8 cellular contexts compared by ENCODE assay signal in the genomic region with DNA sequence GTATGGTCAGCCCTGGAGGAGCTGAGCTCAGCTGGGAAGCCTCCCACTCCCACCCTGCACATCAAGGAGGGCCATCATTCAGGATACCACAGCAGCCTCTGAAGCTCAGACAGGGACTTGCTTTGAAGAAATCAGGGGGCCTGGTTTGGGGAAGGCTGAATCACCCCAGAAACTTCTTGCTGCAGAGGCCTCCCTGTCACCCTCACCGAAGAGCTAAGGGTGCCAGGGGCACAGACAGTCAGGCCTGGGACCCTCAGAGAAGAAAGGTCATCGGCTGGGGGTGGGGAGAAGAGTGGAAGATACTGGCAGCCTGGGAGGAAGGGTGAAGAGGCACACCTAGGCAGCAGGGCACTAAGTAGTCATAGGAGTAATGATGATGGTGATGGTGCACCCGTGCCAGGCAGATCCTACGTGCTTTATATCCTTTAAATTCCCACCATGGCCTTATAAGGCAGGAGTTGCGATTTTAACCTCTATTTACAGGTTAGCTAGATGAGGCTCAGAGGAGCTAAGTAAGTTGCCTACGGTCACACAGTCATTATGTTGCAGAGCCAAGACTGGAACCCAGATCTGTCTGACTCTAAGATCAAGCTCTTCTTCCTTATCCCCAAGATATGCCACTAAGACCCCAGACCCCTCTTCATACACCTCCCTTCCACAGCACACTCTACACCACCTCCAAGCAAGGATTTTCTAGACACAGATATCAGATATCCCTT. TPM values are rescaled to one million over a fixed set of nuclear protein-coding genes. Genes with fewer than 3 reads are reported as not detected.
A peak's percentile ranks its signal among the peaks of the same experiment; 100 is the strongest.
DNase-seq lines count a peak whose midpoint lies in the region; ATAC-seq, FAIRE-seq and TF ChIP-seq lines count a peak whose summit lies in the region.

No MANE protein-coding gene starts in this region.

- ATAC-seq in GM12878 (no peak), upper lobe of right lung (no peak), GM18868 (IDR thresholded peaks at IDR 0.05; ENCODE audit: unreplicated experiment) (no peak)

- H3K9me3 ChIP-seq in left ventricle myocardium inferior (replicated peaks), result no peaks in the 10 kb centered on the region
- H3K9me3 ChIP-seq in GM12878 (replicated peaks; ENCODE audit: control insufficient read depth, insufficient read depth, low read length), result no peaks in the 10 kb centered on the region
- H3K9me3 ChIP-seq in muscle layer of duodenum (ENCODE audit: control insufficient read depth in 1 of 2, low read length in 2 of 2), result no peaks in the 10 kb centered on the region
- no peaks in the 10 kb centered on the region for H3K9me3 ChIP-seq in upper lobe of right lung

- H4K20me1 ChIP-seq in GM12878 (ENCODE audit: control insufficient read depth, insufficient read depth), result peaks cover 27% of the 10 kb centered on the region

- DNase-seq in left ventricle myocardium inferior (no peak), cardiac septum (ENCODE audit: low spot score) (no peak), GM12878 (ENCODE audit: low read depth, low spot score) (no peak), upper lobe of right lung (no peak), 8988T (no peak), cerebellar nuclear complex (lab: John Stamatoyannopoulos, UW) (no peak)

- 24% methylated on average over 6 of the region's 6 CpGs for WGBS in GM12878 (ENCODE audit: insufficient coverage, insufficient replicate concordance, low lambda C conversion rate, missing lambda C conversion rate)

- RAD21 ChIA-PET in GM12878 (lab: Charles Lee; ENCODE audit: unreplicated experiment), result interaction anchor here (0.5 to 8.5 kb wide), 8 partner anchors 13 to 84 kb away, joined by 3 to 114 read pairs (median 18); a partner anchor contains a TSS

- H3K4me3 ChIP-seq in left ventricle myocardium inferior (peak overlapping the region; percentile 51), GM12878 (peak overlapping the region; percentile 55), muscle layer of duodenum (ENCODE audit: low read depth in 1 of 2, low read length in 2 of 2) (peak overlapping the region in 1 of 2 donors; percentile 44), upper lobe of right lung (no peak overlapping the region)

- TF ChIP-seq CTCF in left ventricle myocardium inferior (IDR thresholded peaks at IDR 0.05; ENCODE audit: borderline replicate concordance) (no peak), GM12878 (IDR thresholded peaks at IDR 0.05 in 2 of 3, conservative IDR thresholded peaks at IDR 0.05 in 1 of 3; ENCODE audit: control insufficient read depth in 2 of 3, extremely low read depth in 1 of 3, insufficient read depth in 1 of 3, low read depth in 3 of 3, low read length in 3 of 3) (no peak), upper lobe of right lung (IDR thresholded peaks at IDR 0.05) (no peak)

- H2AFZ ChIP-seq in GM12878 (ENCODE audit: control insufficient read depth, low read depth, low read length), result no peak overlapping the region

- H3K4me2 ChIP-seq in GM12878 (ENCODE audit: control insufficient read depth, insufficient read depth), result peak overlapping the region; percentile 96

- SMC1A ChIA-PET in GM12878 (lab: Charles Lee; ENCODE audit: uncharacterized antibody, unreplicated experiment), result interaction anchor here (0.6 to 6.7 kb wide), 14 partner anchors 9 to 87 kb away, joined by 3 to 60 read pairs (median 6); no protein-coding TSS in a partner anchor

- POLR2A ChIA-PET in GM12878 (lab: Charles Lee), result interaction anchor here (0.7 to 6.7 kb wide), 9 partner anchors 9 to 54 kb away, joined by 3 to 54 read pairs (median 5); no protein-coding TSS in a partner anchor

- H3K36me3 ChIP-seq in left ventricle myocardium inferior, result peaks cover 21% of the 10 kb centered on the region
- peaks cover 15 to 44% of the 10 kb centered on the region in 2 experiments for H3K36me3 ChIP-seq in GM12878 (ENCODE audit: control insufficient read depth in 2 of 2, insufficient read depth in 2 of 2, low read length in 1 of 2)
- peaks cover 0 to 20% of the 10 kb centered on the region in 2 donors for H3K36me3 ChIP-seq in muscle layer of duodenum (ENCODE audit: control insufficient read depth in 1 of 2, insufficient read depth in 2 of 2, low read length in 2 of 2)
- peaks cover 21% of the 10 kb centered on the region for H3K36me3 ChIP-seq in upper lobe of right lung

- H3K4me1 ChIP-seq in left ventricle myocardium inferior (peaks cover 98% of the 10 kb centered on the region), GM12878 (ENCODE audit: control insufficient read depth, insufficient read depth, low read length) (peaks cover 67% of the 10 kb centered on the region), muscle layer of duodenum (ENCODE audit: control insufficient read depth in 1 of 2, insufficient read depth in 2 of 2, low read length in 2 of 2) (peaks cover 76 to 92% of the 10 kb centered on the region in 2 donors), upper lobe of right lung (peaks cover 86% of the 10 kb centered on the region)

- TF ChIP-seq POLR2A in GM12878 (IDR thresholded peaks at IDR 0.05; ENCODE audit: low read depth, low read length), result no peak

- intact Hi-C loops in left ventricle myocardium inferior (cut with micrococcal nuclease) (no loop called here), cardiac septum (cut with DNase I) (no loop called here), GM12878 (cut with micrococcal nuclease; ENCODE audit: unreplicated experiment) (no loop called here), upper lobe of right lung (cut with DNase I) (no loop called here)

- TF ChIP-seq RAD21 in GM12878 (IDR thresholded peaks at IDR 0.05; ENCODE audit: insufficient read depth, low read depth, low read length), result no peak

- CTCF ChIA-PET in GM12878 (lab: Yijun Ruan, JAX), result interaction anchor here (0.6 to 21.0 kb wide), 12 partner anchors 10 to 144 kb away, joined by 3 to 288 read pairs (median 6); partner anchors contain the start of gene ZNF410

- H3K27ac ChIP-seq in left ventricle myocardium inferior (replicated peaks) (peak overlapping the region; percentile 100), GM12878 (ENCODE audit: control insufficient read depth, insufficient read depth) (peak overlapping the region; percentile 81), muscle layer of duodenum (ENCODE audit: low read length) (peak overlapping the region; percentile 76), upper lobe of right lung (peak overlapping the region; percentile 89)

- peak overlapping the region; percentile 59; the same call in 1 of the 2 replicates for H3K9ac ChIP-seq in GM12878 (ENCODE audit: control insufficient read depth, insufficient read depth, low read length)

- no peak for FAIRE-seq in GM12878 (lab: Jason Lieb, UNC)

- no peak for TF ChIP-seq EP300 in GM12878 (IDR thresholded peaks at IDR 0.05; ENCODE audit: borderline replicate concordance in 1 of 2, control insufficient read depth in 1 of 2, low read depth in 2 of 2, low read length in 2 of 2)

- H3K79me2 ChIP-seq in GM12878 (ENCODE audit: control insufficient read depth, insufficient read depth, low read length), result peaks cover 95% of the 10 kb centered on the region

- H3K27me3 ChIP-seq in left ventricle myocardium inferior (ENCODE audit: low read depth) (no peaks in the 10 kb centered on the region), GM12878 (replicated peaks in 1 of 2; ENCODE audit: control insufficient read depth in 2 of 2, insufficient read depth in 2 of 2, low read length in 1 of 2) (no peaks in the 10 kb centered on the region), muscle layer of duodenum (ENCODE audit: low read depth, low read length) (no peaks in the 10 kb centered on the region), upper lobe of right lung (no peaks in the 10 kb centered on the region)

- BruUV-seq in GM12878 (replicated peaks; lab: Mats Ljungman, UMichigan), result no TSS peak

- in situ Hi-C loops in GM12878 (cut with MboI), result loop anchor here (5.0 to 25.0 kb wide), 2 partner anchors 85 to 295 kb away; no protein-coding TSS in a partner anchor

TF ChIP-seq in GM12878, 131 proteins besides CTCF, POLR2A, EP300 and RAD21 (continues in another document):
- TF ChIP-seq SUPT20H (IDR thresholded peaks at IDR 0.05; ENCODE audit: borderline replicate concordance, control insufficient read depth, low read depth, low read length), result no peak
- no peak for TF ChIP-seq CBFB (IDR thresholded peaks at IDR 0.05; ENCODE audit: low read depth)
- TF ChIP-seq HDAC6 (IDR thresholded peaks at IDR 0.05; ENCODE audit: unreplicated experiment), result no peak
- TF ChIP-seq YY1 (IDR thresholded peaks at IDR 0.05; ENCODE audit: low read depth, low read length), result no peak
- TF ChIP-seq BMI1 (IDR thresholded peaks at IDR 0.05; ENCODE audit: borderline replicate concordance), result no peak
- TF ChIP-seq, protein P1, sequence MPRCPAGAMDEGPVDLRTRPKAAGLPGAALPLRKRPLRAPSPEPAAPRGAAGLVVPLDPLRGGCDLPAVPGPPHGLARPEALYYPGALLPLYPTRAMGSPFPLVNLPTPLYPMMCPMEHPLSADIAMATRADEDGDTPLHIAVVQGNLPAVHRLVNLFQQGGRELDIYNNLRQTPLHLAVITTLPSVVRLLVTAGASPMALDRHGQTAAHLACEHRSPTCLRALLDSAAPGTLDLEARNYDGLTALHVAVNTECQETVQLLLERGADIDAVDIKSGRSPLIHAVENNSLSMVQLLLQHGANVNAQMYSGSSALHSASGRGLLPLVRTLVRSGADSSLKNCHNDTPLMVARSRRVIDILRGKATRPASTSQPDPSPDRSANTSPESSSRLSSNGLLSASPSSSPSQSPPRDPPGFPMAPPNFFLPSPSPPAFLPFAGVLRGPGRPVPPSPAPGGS (IDR thresholded peaks at IDR 0.05; ENCODE audit: borderline replicate concordance, insufficient read depth, low read depth, low read length, poor library complexity, severe bottlenecking), result no peak
- TF ChIP-seq JUNB (IDR thresholded peaks at IDR 0.05), result no peak

RNA-seq across cellular contexts. Expression of gene PNMA1, which starts 28.5 kb away (rescaled TPM):
- total RNA-seq in left ventricle myocardium inferior (19.2 TPM), cardiac septum (45.9 TPM), GM12878 (2014; rRNA removed) (3.8 and 4.0 TPM in 2 replicates), GM12878 (2014; rRNA removed; fragmentation: Illumina TruSeq; extraction: Trizol) (6.8 TPM in 2 replicates), GM12878 (2021) (22.4 and 24.0 TPM in 2 replicates), upper lobe of right lung (22.0 TPM)
- 8.8 and 10.1 TPM in 2 replicates for total RNA-seq in GM12878 (2013; cell fraction: nucleolus; rRNA removed)
- 7.3 TPM for polyA plus RNA-seq in GM12878 (2011; ENCODE audit: low read depth)
- polyA plus RNA-seq in GM12878 (2011; rRNA removed) (7.8 and 9.7 TPM in 2 replicates), GM12878 (2014; fragmentation: Illumina TruSeq; extraction: Trizol) (14.0 and 14.4 TPM in 2 replicates), GM12878 (2014; fragmentation: Nextera tagmentation; extraction: Ambion mirVana) (1 to 10 TPM; 1.8 to 6.5 TPM), GM12878 (2014; rRNA removed) (14.4 and 15.3 TPM in 2 replicates), GM12878 (2016; fragmentation: Nextera tagmentation; extraction: Ambion mirVana) (10 to 100 TPM; 35.0 to 39.3 TPM)
- 7.1 and 7.2 TPM in 2 replicates for polyA plus RNA-seq in GM12878 (2011; cell fraction: cytosol; rRNA removed)
- polyA plus RNA-seq in GM12878 (2011; cell fraction: nucleus; rRNA removed), result 7.9 and 9.2 TPM in 2 replicates
- 9.3 and 11.6 TPM in 2 replicates for polyA plus RNA-seq in GM12878 (2012)
- 5.3 and 7.1 TPM in 2 replicates for polyA minus RNA-seq in GM12878 (2011; rRNA and poly(A)+ RNA removed)
- 3.3 and 3.7 TPM in 2 replicates for polyA minus RNA-seq in GM12878 (2011; cell fraction: cytosol; rRNA and poly(A)+ RNA removed)
- 3.6 and 4.6 TPM in 2 replicates for polyA minus RNA-seq in GM12878 (2011; cell fraction: nucleus; rRNA and poly(A)+ RNA removed)
